In the genomic region with DNA sequence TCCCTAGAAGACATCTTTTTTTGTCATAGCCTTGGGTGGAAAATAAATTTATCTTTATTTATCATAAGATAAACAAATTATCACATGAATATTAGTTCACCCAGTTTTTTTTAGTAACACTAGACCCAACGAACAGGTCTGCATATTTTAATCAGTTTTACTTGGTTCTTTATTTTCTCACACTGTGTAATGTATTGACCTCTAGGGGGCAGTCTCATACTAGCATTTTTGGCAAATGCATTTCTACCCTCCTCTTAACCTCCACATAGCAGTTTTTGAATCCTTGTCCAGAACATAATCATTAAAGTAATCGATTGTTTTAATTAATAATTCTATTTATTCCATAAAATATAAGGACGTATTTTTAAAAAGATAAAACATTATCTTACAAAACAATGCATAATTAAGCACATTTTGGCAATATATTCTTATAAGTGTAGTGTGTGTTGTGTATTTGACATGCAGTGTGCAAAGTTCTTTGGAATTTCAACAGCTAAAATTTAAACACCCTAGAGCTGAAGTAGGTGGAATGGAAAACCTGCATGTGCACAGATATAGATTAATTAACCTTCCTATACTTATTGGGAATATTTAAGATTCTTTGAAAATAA, we compare ENCODE assay signal across 8 cellular contexts. TPM values are rescaled to one million over a fixed set of nuclear protein-coding genes. Genes with fewer than 3 reads are reported as not detected.
DNase-seq lines count a peak whose midpoint lies in the region; ATAC-seq, FAIRE-seq and TF ChIP-seq lines count a peak whose summit lies in the region.

No MANE protein-coding gene starts in this region.

- ATAC-seq in HG03558 (IDR thresholded peaks at IDR 0.05; ENCODE audit: extremely low read depth, unreplicated experiment) (peak; percentile 78), left colon (peak; percentile 35)

- peak; percentile 91 for TF ChIP-seq CTCF in D721Med (IDR thresholded peaks at IDR 0.05; ENCODE audit: insufficient read depth, missing control alignments)
- TF ChIP-seq CTCF in GM20000 (IDR thresholded peaks at IDR 0.05; ENCODE audit: extremely low read depth, missing control alignments), result peak; percentile 78

- in situ Hi-C loops in T47D (cut with HindIII; ENCODE audit: low pct_unique_long_range_greater_than_20kb, low sequenced_read_pairs), result no loop called here

- FAIRE-seq in D721Med (lab: Jason Lieb, UNC), result peak; percentile 81

- intact Hi-C loops in left colon (cut with DNase I, micrococcal nuclease), result loop anchor here in 1 of 2 donors (10.0 kb wide), 1 partner anchor 352 kb away; no protein-coding TSS in a partner anchor

- DNase-seq in D721Med (ENCODE audit: insufficient read length, low spot score), result no peak
- peak; percentile 39 for DNase-seq in GM20000 (ENCODE audit: low spot score)
- DNase-seq in NCI-H526 treated with DMSO at 0.1 percent for 48 hours (lab: John Stamatoyannopoulos, UW), result peak; percentile 43
- peak; percentile 35 to 79 for DNase-seq in T47D (ENCODE audit: low read depth in 1 of 2, low spot score in 1 of 2)
- DNase-seq in left colon, result no peak
- no peak for DNase-seq in effector CD4-positive, alpha-beta T cell
- DNase-seq in stimulated activated CD4-positive, alpha-beta T cell treated with anti-CD3 and anti-CD28 coated beads, Interleukin-4, amount 100 ng/mL, for 1 hour, result no peak

RNA-seq across cellular contexts. Expression of gene PTPRQ, which starts 31.6 kb away (rescaled TPM):
- not detected for total RNA-seq in left colon

Comparison
In these comparisons a context has a peak if more than half of its experiments do, and no peak if none do; other contexts are left out.
1. DNase-seq: peak in GM20000 (single experiment), NCI-H526 treated with DMSO at 0.1 percent for 48 hours (single experiment) and T47D (2 of 2); none in D721Med (single experiment), left colon (0 of 2), effector CD4-positive, alpha-beta T cell (single experiment) and stimulated activated CD4-positive, alpha-beta T cell treated with anti-CD3 and anti-CD28 coated beads, Interleukin-4, amount 100 ng/mL, for 1 hour (single experiment).